ENCODE assay signal across 12 cellular contexts in genomic region chr2:160736629-160737028, GRCh38.
DNase-seq lines count a peak whose midpoint lies in the region; ATAC-seq lines count a peak whose summit lies in the region.
"Had no signal": no experiment of that assay in that cellular context is flagged by ENCODE, and none has a peak within 500 bp of the region (broad histone marks: within the 10 kb centered on the region; RNA-seq: fewer than 3 reads in every experiment).

No MANE protein-coding gene starts in this region.

- no peak for ATAC-seq in GM21447 (IDR thresholded peaks at IDR 0.05; ENCODE audit: unreplicated experiment)
- ATAC-seq: CD8-positive, alpha-beta T cell had no signal

- DNase-seq in HCEC 1CT (peak; percentile 81), amniotic epithelial cell (ENCODE audit: low read depth) (peak; percentile 43), foreskin melanocyte (peak; percentile 92), skeletal muscle cell (ENCODE audit: low read depth) (peak; percentile 46), DMS79 (lab: John Stamatoyannopoulos, UW) (no peak), NCI-H1092 (lab: John Stamatoyannopoulos, UW) (no peak), SHP77 (lab: John Stamatoyannopoulos, UW) (no peak)
- DNase-seq: CD8-positive, alpha-beta T cell; effector CD8-positive, alpha-beta T cell; stimulated activated CD4-positive, alpha-beta T cell treated with anti-CD3 and anti-CD28 coated beads, Interleukin-4, amount 100 ng/mL, for 24 hours; WERI-Rb-1 had no signal

- H3K4me3 ChIP-seq in skeletal muscle cell (ENCODE audit: low read depth, low read length) = no peak overlapping the region

Comparison
In these comparisons a context has a peak if more than half of its experiments do, and no peak if none do; other contexts are left out.
1. DNase-seq: peak in HCEC 1CT (single experiment), amniotic epithelial cell (single experiment), foreskin melanocyte (single experiment) and skeletal muscle cell (single experiment); none in DMS79 (single experiment), NCI-H1092 (single experiment) and SHP77 (0 of 2).